16 cellular contexts compared by ENCODE assay signal in genomic region chr7:139591550-139592195, GRCh38.
"Had no signal": no experiment of that assay in that cellular context is flagged by ENCODE, and none has a peak within 500 bp of the region (broad histone marks: within the 10 kb centered on the region; RNA-seq: fewer than 3 reads in every experiment).

No MANE protein-coding gene starts in this region.

- H3K27me3 ChIP-seq: cardiac muscle cell, gastroesophageal sphincter, heart right ventricle, ovary had no signal

- H3K9me3 ChIP-seq: gastroesophageal sphincter, heart right ventricle, lower lobe of right lung, ovary had no signal

- ATAC-seq: activated CD8-positive, alpha-beta T cell treated with anti-CD3 and anti-CD28 coated beads, Interleukin-2, amount 10 ng/mL, durations not matched to agents 7 days and 5 days; activated T-helper 17 cell treated with anti-CD3 and anti-CD28 coated beads, Interleukin-2, amount 50 U/mL, for 72 hours; gastroesophageal sphincter; heart right ventricle; left cardiac atrium; lower lobe of right lung had no signal

- H3K27ac ChIP-seq: cardiac muscle cell, gastroesophageal sphincter, heart right ventricle, lower lobe of right lung, ovary had no signal

- DNase-seq: activated B cell treated with CpG ODN at 0.5 μM for 24 hours; activated CD4-positive, alpha-beta T cell treated with anti-CD3 and anti-CD28 coated beads, Interleukin-2, amount 10 ng/mL, durations not matched to agents 24 days and 14 days; activated CD8-positive, alpha-beta T cell treated with anti-CD3 and anti-CD28 coated beads, Interleukin-2, amount 10 ng/mL, durations not matched to agents 7 days and 5 days; activated naive CD4-positive, alpha-beta T cell treated with anti-CD3 and anti-CD28 coated beads, Interleukin-2, amount 10 ng/mL, durations not matched to agents 7 days and 5 days; activated T-cell treated with anti-CD3 and anti-CD28 coated beads for 4 hours; erythroblast; heart right ventricle; left cardiac atrium; lower lobe of right lung; ovary; stimulated activated CD4-positive, alpha-beta T cell treated with anti-CD3 and anti-CD28 coated beads, Interleukin-15, amount 100 ng/mL, for 24 hours; stimulated activated CD4-positive, alpha-beta T cell treated with anti-CD3 and anti-CD28 coated beads, Interleukin-4, amount 100 ng/mL, for 1 hour; stimulated activated naive CD4-positive, alpha-beta T cell treated with Interleukin-2 at 50 U/mL for 16 hours had no signal

- H3K4me3 ChIP-seq: cardiac muscle cell, gastroesophageal sphincter, heart right ventricle, lower lobe of right lung, ovary had no signal

- H3K36me3 ChIP-seq: ovary had no signal
